Comparison of ENCODE assay signal across 19 cellular contexts in the genomic region with DNA sequence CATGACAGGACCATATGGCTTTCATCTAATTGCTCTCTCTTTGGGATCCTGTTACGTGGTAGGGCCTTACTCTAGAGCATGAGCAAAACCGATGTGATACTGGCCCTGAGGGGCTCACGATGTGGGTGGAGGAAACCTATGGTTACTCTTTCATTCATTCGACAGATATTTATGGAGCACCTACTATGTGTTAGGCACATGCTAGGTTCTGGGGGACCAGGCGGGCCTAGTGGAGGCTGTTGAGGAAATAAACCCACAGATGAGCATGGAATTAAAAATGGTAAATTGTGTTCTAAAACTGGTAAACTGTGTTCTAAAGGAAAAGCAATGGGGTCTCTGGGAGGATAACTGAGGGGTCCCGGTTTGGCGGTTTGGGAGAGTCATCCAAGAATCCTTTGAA. TPM values are rescaled to one million over a fixed set of nuclear protein-coding genes. Genes with fewer than 3 reads are reported as not detected.
A peak's percentile ranks its signal among the peaks of the same experiment; 100 is the strongest.
DNase-seq lines count a peak whose midpoint lies in the region; ATAC-seq, FAIRE-seq and TF ChIP-seq lines count a peak whose summit lies in the region.
"Had no signal": no experiment of that assay in that cellular context is flagged by ENCODE, and none has a peak within 500 bp of the region (broad histone marks: within the 10 kb centered on the region; RNA-seq: fewer than 3 reads in every experiment).

No MANE protein-coding gene starts in this region.

- no peak overlapping the region for H2BK5ac ChIP-seq in H9 (ENCODE audit: insufficient read length, low read length)
- H2BK5ac ChIP-seq in H1 (ENCODE audit: low read depth, low read length) = peak overlapping the region; percentile 82; the same call in 1 of the 2 replicates

- H3K79me1 ChIP-seq in H9 (ENCODE audit: insufficient read depth, low read depth, low read length, poor library complexity, severe bottlenecking) (no peaks in the 10 kb centered on the region), H1 (ENCODE audit: low read depth, low read length) (peaks cover 12% of the 10 kb centered on the region; the same call in 1 of the 2 replicates)

- peaks cover 45% of the 10 kb centered on the region for H3K4me1 Mint-ChIP-seq in activated T-cell treated with anti-CD3 and anti-CD28 coated beads, Interleukin-2, amount 50 U/mL, for 24 hours (ENCODE audit: low read depth)
- H3K4me1 Mint-ChIP-seq in H9 = peaks cover 34 to 38% of the 10 kb centered on the region in 2 experiments

- no peak overlapping the region for H3K14ac ChIP-seq in H9 (ENCODE audit: insufficient read depth, low read length)
- H3K14ac ChIP-seq in H1 (ENCODE audit: insufficient read length) = no peak overlapping the region

- H3K36me3 ChIP-seq in A673 (ENCODE audit: insufficient read depth, low read length, poor library complexity, severe bottlenecking) = peaks cover 56% of the 10 kb centered on the region
- H3K36me3 ChIP-seq in H1 (ENCODE audit: control insufficient read depth in 2 of 4, insufficient read depth in 4 of 4, low read length in 3 of 4) = peaks cover 0 to 18% (median 7%) of the 10 kb centered on the region in 4 experiments; a peak in 3 of 8 replicates

- H3K4me3 ChIP-seq in A673 (ENCODE audit: low read depth, low read length, poor library complexity, severe bottlenecking) (no peak overlapping the region), H1 (ENCODE audit: extremely low read depth in 1 of 4, insufficient read depth in 2 of 4, low read depth in 3 of 4, low read length in 4 of 4) (no peak overlapping the region)
- H3K4me3 ChIP-seq: BLaER1 treated with 17β-estradiol and CSF1 and Interleukin-3, amounts not matched to agents 10 nM and 100 nM had no signal

- H3K18ac ChIP-seq in H9 (ENCODE audit: insufficient read length, low read depth, low read length) (no peak overlapping the region), H1 (ENCODE audit: extremely low read depth, low read length) (no peak overlapping the region)

- peak overlapping the region; percentile 33 for H3K27ac Mint-ChIP-seq in activated T-cell treated with anti-CD3 and anti-CD28 coated beads, Interleukin-2, amount 50 U/mL, for 24 hours
- peak overlapping the region; percentile 55 to 89 (median 86); a peak in 5 of 7 replicates for H3K27ac Mint-ChIP-seq in H9

- FAIRE-seq in H1 (lab: Jason Lieb, UNC) = no peak
- FAIRE-seq: GM12891, H54 had no signal

- H3K79me2 ChIP-seq in H9 (ENCODE audit: insufficient read depth, low read length) (peaks cover 3% of the 10 kb centered on the region; the same call in 1 of the 2 replicates), H1 (ENCODE audit: control insufficient read depth in 1 of 2, insufficient read depth in 2 of 2, low read length in 2 of 2) (peaks cover 0 to 58% of the 10 kb centered on the region in 2 experiments; a peak in 3 of 4 replicates)

- H4K20me1 ChIP-seq in H9 (ENCODE audit: control insufficient read depth, insufficient read depth, insufficient read length) (no peaks in the 10 kb centered on the region), H1 (replicated peaks in 1 of 2; ENCODE audit: control insufficient read depth in 1 of 2, insufficient read depth in 2 of 2, low read length in 2 of 2) (peaks cover 6 to 11% of the 10 kb centered on the region in 2 experiments)

- intact Hi-C loops in A673 (cut with micrococcal nuclease; ENCODE audit: unreplicated experiment) = no loop called here

- H3K56ac ChIP-seq in H9 (ENCODE audit: insufficient read length, low read depth, low read length) (no peak overlapping the region), H1 (replicated peaks; ENCODE audit: insufficient read length, low read depth, low read length) (no peak overlapping the region)

- no peak for TF ChIP-seq RAD21 in H1 (IDR thresholded peaks at IDR 0.05 in 1 of 2, conservative IDR thresholded peaks at IDR 0.05 in 1 of 2; ENCODE audit: low read depth in 2 of 2, low read length in 2 of 2)

- H2AFZ ChIP-seq in H9 (ENCODE audit: low read length) (no peak overlapping the region), H1 (ENCODE audit: low read length) (no peak overlapping the region)

- POLR2A ChIA-PET in A673 (lab: Charles Lee; ENCODE audit: low non-redundant PET) = no interaction called here
- POLR2A ChIA-PET in H1 (lab: Charles Lee; ENCODE audit: partially characterized antibody) = interaction anchor here (0.7 to 2.0 kb wide), 6 partner anchors 8 to 266 kb away, joined by 3 to 5 read pairs (median 3); a partner anchor contains a TSS

- no peak for ATAC-seq in GM21515 (IDR thresholded peaks at IDR 0.05; ENCODE audit: unreplicated experiment)
- ATAC-seq: Panc1 had no signal

- H2BK20ac ChIP-seq in H9 (ENCODE audit: low read depth, low read length, poor library complexity, severe bottlenecking) (no peak overlapping the region), H1 (ENCODE audit: low read length) (0 out of 2 replicates have a peak overlapping the region, but pooled peaks have one; percentile 16)

- no peak overlapping the region for H4K5ac ChIP-seq in H9 (ENCODE audit: insufficient read length, low read depth, low read length)
- H4K5ac ChIP-seq in H1 (ENCODE audit: insufficient read length, low read depth, low read length) = no peak overlapping the region

- H3K4me2 ChIP-seq in H9 (ENCODE audit: insufficient read depth, insufficient read length, low read length) = no peak overlapping the region
- no peak overlapping the region for H3K4me2 ChIP-seq in H1 (ENCODE audit: insufficient read depth in 1 of 2, low read depth in 2 of 2, low read length in 2 of 2)
- H3K4me2 ChIP-seq: SK-N-SH had no signal

- H3K4ac ChIP-seq in H9 (ENCODE audit: low read depth, low read length) (no peak overlapping the region), H1 (replicated peaks; ENCODE audit: insufficient read length, low read depth, low read length) (no peak overlapping the region)

- H2BK12ac ChIP-seq in H9 (ENCODE audit: insufficient read length, low read depth, low read length) (no peak overlapping the region), H1 (ENCODE audit: low read depth, low read length) (peak overlapping the region; percentile 86)

- no CpG with 5 or more reads among the region's 7 CpGs for WGBS in H9 (ENCODE audit: extremely low coverage, insufficient read length, low lambda C conversion rate)
- 95% methylated on average over 7 of the region's 7 CpGs; no CpG with 5 or more reads in 1 of the 2 experiments for WGBS in H1 (ENCODE audit: extremely low coverage in 1 of 2, insufficient coverage in 1 of 2, insufficient read length in 1 of 2, insufficient replicate concordance in 2 of 2, low coverage in 1 of 2, low lambda C conversion rate in 2 of 2, missing lambda C conversion rate in 1 of 2), 2 experiments

- no peak overlapping the region for H4K91ac ChIP-seq in H9 (ENCODE audit: insufficient read length, low read depth, low read length)
- no peak overlapping the region for H4K91ac ChIP-seq in H1 (replicated peaks; ENCODE audit: insufficient read length, low read length)

- H2BK15ac ChIP-seq in H9 (ENCODE audit: low read depth, low read length) = no peak overlapping the region
- no peak overlapping the region for H2BK15ac ChIP-seq in H1 (ENCODE audit: low read length)

- no peak for TF ChIP-seq POLR2A in H1 (IDR thresholded peaks at IDR 0.05; ENCODE audit: control extremely low read depth in 1 of 2, low read depth in 2 of 2, low read length in 2 of 2)

- H2AK5ac ChIP-seq in H9 (ENCODE audit: insufficient read length, low read length) (no peak overlapping the region), H1 (ENCODE audit: low read depth, low read length) (0 out of 2 replicates have a peak overlapping the region, but pooled peaks have one; percentile 67)

- TF ChIP-seq EP300 in H1 (IDR thresholded peaks at IDR 0.05; ENCODE audit: borderline replicate concordance in 1 of 2, low read depth in 2 of 2, low read length in 2 of 2) = no peak

- H4K8ac ChIP-seq in H9 (replicated peaks; ENCODE audit: insufficient read length, low read depth, low read length) (no peak overlapping the region), H1 (ENCODE audit: extremely low read depth, insufficient read depth, low read length) (no peak overlapping the region)

- no peak overlapping the region for H3K4me3 Mint-ChIP-seq in activated T-cell treated with anti-CD3 and anti-CD28 coated beads, Interleukin-2, amount 50 U/mL, for 24 hours
- H3K4me3 Mint-ChIP-seq in H9 = no peak overlapping the region

- H3K23ac ChIP-seq in H9 (ENCODE audit: insufficient read length, low read depth, low read length) (no peak overlapping the region), H1 (ENCODE audit: insufficient read length) (no peak overlapping the region)

- TF ChIP-seq CTCF in A673 (conservative IDR thresholded peaks at IDR 0.05; ENCODE audit: low read depth, low read length) (no peak), H9 (conservative IDR thresholded peaks at IDR 0.05) (no peak), H1 (IDR thresholded peaks at IDR 0.05; ENCODE audit: control extremely low read depth in 1 of 3, insufficient read depth in 1 of 3, low read depth in 1 of 3, low read length in 3 of 3) (no peak)

- H3K27me3 Mint-ChIP-seq in activated T-cell treated with anti-CD3 and anti-CD28 coated beads, Interleukin-2, amount 50 U/mL, for 24 hours = no peaks in the 10 kb centered on the region
- H3K27me3 Mint-ChIP-seq in H9 (ENCODE audit: low read depth) = no peaks in the 10 kb centered on the region

- no peaks in the 10 kb centered on the region for H3K27me3 ChIP-seq in A673 (replicated peaks; ENCODE audit: insufficient read depth, low read depth, low read length, poor library complexity)
- no peaks in the 10 kb centered on the region for H3K27me3 ChIP-seq in H9 (ENCODE audit: insufficient read depth, low read length)
- no peaks in the 10 kb centered on the region for H3K27me3 ChIP-seq in H1 (replicated peaks in 1 of 4; ENCODE audit: control insufficient read depth in 3 of 4, extremely low read depth in 1 of 4, insufficient read depth in 3 of 4, low read length in 3 of 4)
- H3K27me3 ChIP-seq: BLaER1 treated with 17β-estradiol and CSF1 and Interleukin-3, amounts not matched to agents 10 nM and 100 nM had no signal

- H3K9me3 Mint-ChIP-seq in activated T-cell treated with anti-CD3 and anti-CD28 coated beads, Interleukin-2, amount 50 U/mL, for 24 hours = no peaks in the 10 kb centered on the region
- no peaks in the 10 kb centered on the region for H3K9me3 Mint-ChIP-seq in H9

- CTCF ChIA-PET in A673 (lab: Charles Lee) = no interaction called here
- CTCF ChIA-PET in H1 (lab: Charles Lee; ENCODE audit: partially characterized antibody) = interaction anchor here (1.5 to 11.1 kb wide), 6 partner anchors 9 to 25 kb away, joined by 3 to 189 read pairs (median 8); a partner anchor contains a TSS

- H3K36me3 Mint-ChIP-seq in activated T-cell treated with anti-CD3 and anti-CD28 coated beads, Interleukin-2, amount 50 U/mL, for 24 hours (ENCODE audit: low read depth) = peaks cover 70% of the 10 kb centered on the region
- peaks cover 15 to 45% (median 16%) of the 10 kb centered on the region in 3 experiments for H3K36me3 Mint-ChIP-seq in H9 (ENCODE audit: insufficient read depth in 1 of 3, low read depth in 3 of 3)

- no peak overlapping the region for H3K9ac ChIP-seq in H9 (ENCODE audit: extremely low read depth, insufficient read length, low read length)
- H3K9ac ChIP-seq in H1 (replicated peaks in 1 of 4; ENCODE audit: extremely low read depth in 1 of 4, low read depth in 3 of 4, low read length in 3 of 4) = no peak overlapping the region
- H3K9ac ChIP-seq: BLaER1 treated with 17β-estradiol and CSF1 and Interleukin-3, amounts not matched to agents 10 nM and 100 nM; SK-N-SH had no signal

- TSS peak; percentile 9 for BruUV-seq in A673 (replicated peaks; lab: Mats Ljungman, UMichigan)

- DNase-seq in activated T-cell treated with anti-CD3 and anti-CD28 coated beads, Interleukin-2, amount 50 U/mL, for 24 hours = no peak
- DNase-seq in activated T-cell treated with anti-CD3 and anti-CD28 coated beads for 4 hours (no peak), A673 (ENCODE audit: low spot score) (no peak), H9 (no peak), H1 (ENCODE audit: low read depth in 1 of 2, low spot score in 2 of 2) (no peak), anterior cingulate cortex (lab: John Stamatoyannopoulos, UW) (no peak), HCEC 1CT (no peak)
- DNase-seq: DMS 273 treated with DMSO at 0.1 percent for 48 hours, GF-D8, NCI-H1417 treated with DMSO at 0.1 percent for 48 hours, NCI-H2029, NCI-H510A, NCI-H82, SK-N-SH had no signal

- H2BK120ac ChIP-seq in H9 (ENCODE audit: low read depth, low read length, poor library complexity, severe bottlenecking) (no peak overlapping the region), H1 (replicated peaks; ENCODE audit: low read depth, low read length) (no peak overlapping the region)

- H3T11ph ChIP-seq in H9 (ENCODE audit: low read length) = no peak overlapping the region

- H3K23me2 ChIP-seq in H9 (ENCODE audit: insufficient read length, low read depth, low read length, poor library complexity, severe bottlenecking) = no peaks in the 10 kb centered on the region
- no peaks in the 10 kb centered on the region; the same call in 1 of the 2 replicates for H3K23me2 ChIP-seq in H1 (ENCODE audit: low read depth, low read length)

- H3K27ac ChIP-seq in A673 (ENCODE audit: low read depth, low read length, poor library complexity, severe bottlenecking) (no peak overlapping the region), H9 (ENCODE audit: insufficient read length, low read depth, low read length) (no peak overlapping the region), H1 (ENCODE audit: low read depth, low read length) (no peak overlapping the region)
- H3K27ac ChIP-seq: BLaER1 treated with 17β-estradiol and CSF1 and Interleukin-3, amounts not matched to agents 10 nM and 100 nM had no signal

- no peaks in the 10 kb centered on the region for H3K9me3 ChIP-seq in A673 (ENCODE audit: low read depth, low read length, poor library complexity, severe bottlenecking)
- H3K9me3 ChIP-seq in H9 (ENCODE audit: control insufficient read depth, low read depth, low read length) = no peaks in the 10 kb centered on the region
- H3K9me3 ChIP-seq in H1 (ENCODE audit: insufficient read depth in 2 of 2, low read depth in 1 of 2, low read length in 1 of 2) = no peaks in the 10 kb centered on the region
- H3K9me3 ChIP-seq: SK-N-SH had no signal

- H3K4me1 ChIP-seq in A673 (ENCODE audit: insufficient read depth, low read length, poor library complexity, severe bottlenecking) = no peaks in the 10 kb centered on the region
- H3K4me1 ChIP-seq in H9 (ENCODE audit: insufficient read depth, low read length) = no peaks in the 10 kb centered on the region; the same call in none of the 2 replicates
- peaks cover 2 to 18% (median 9%) of the 10 kb centered on the region in 4 experiments for H3K4me1 ChIP-seq in H1 (replicated peaks in 1 of 4; ENCODE audit: control insufficient read depth in 3 of 4, insufficient read depth in 4 of 4, low read length in 3 of 4)

RNA-seq across cellular contexts. Expression of a gene that starts 14.8 kb away (rescaled TPM):
- total RNA-seq in A673 (2021) (109 and 133 TPM in 2 replicates), H9 (2021) (37.9 and 40.3 TPM in 2 replicates)
- 29.8 and 34.1 TPM in 2 replicates for total RNA-seq in H1 (2021; fragmentation: NEBNext Ultra II Directional; extraction: Animal tissue kit (Norgen Biotek cat#: 25700))
- 20.8 and 25.1 TPM in 2 replicates for polyA plus RNA-seq in H1 (2011; rRNA removed)
- polyA plus RNA-seq in H1 (2011; cell fraction: cytosol; rRNA removed) = 18.3 TPM
- 18.8 TPM for polyA plus RNA-seq in H1 (2011; cell fraction: nucleus; rRNA removed)
- polyA plus RNA-seq in H1 (2012, experiment 1 of 2) = 18.4 to 20.9 TPM (median 20.6 TPM) in 4 replicates
- 12.1 TPM for polyA plus RNA-seq in H1 (2012, experiment 2 of 2)
- 20.8 TPM for polyA plus RNA-seq in H1 (2013, experiment 1 of 2)
- 21.5 TPM for polyA plus RNA-seq in H1 (2013, experiment 2 of 2)
- 12.6 and 17.8 TPM in 2 replicates for polyA minus RNA-seq in H1 (2011; rRNA and poly(A)+ RNA removed)
- polyA minus RNA-seq in H1 (2011; cell fraction: cytosol; rRNA and poly(A)+ RNA removed) = 19.1 TPM
- 14.7 TPM for polyA minus RNA-seq in H1 (2011; cell fraction: nucleus; rRNA and poly(A)+ RNA removed)

RNA-seq across cellular contexts. Expression of a gene that starts 51.6 kb away (rescaled TPM):
- 5.7 and 6.6 TPM in 2 replicates for total RNA-seq in A673 (2021)
- 11.4 and 13.1 TPM in 2 replicates for total RNA-seq in H9 (2021)
- total RNA-seq in H1 (2021; fragmentation: NEBNext Ultra II Directional; extraction: Animal tissue kit (Norgen Biotek cat#: 25700)) = 12.3 and 13.7 TPM in 2 replicates
- 5.2 and 9.7 TPM in 2 replicates for polyA plus RNA-seq in H1 (2011; rRNA removed)
- polyA plus RNA-seq in H1 (2011; cell fraction: cytosol; rRNA removed) = 7.1 TPM
- polyA plus RNA-seq in H1 (2011; cell fraction: nucleus; rRNA removed) = 8.6 TPM
- 5.3 to 9.2 TPM (median 8.8 TPM) in 4 replicates for polyA plus RNA-seq in H1 (2012, experiment 1 of 2)
- polyA plus RNA-seq in H1 (2012, experiment 2 of 2) = 12.2 TPM
- 6.6 TPM for polyA plus RNA-seq in H1 (2013, experiment 1 of 2)
- 6.6 TPM for polyA plus RNA-seq in H1 (2013, experiment 2 of 2)
- polyA minus RNA-seq in H1 (2011; rRNA and poly(A)+ RNA removed) = 2.0 and 2.5 TPM in 2 replicates
- polyA minus RNA-seq in H1 (2011; cell fraction: cytosol; rRNA and poly(A)+ RNA removed) = 5.1 TPM
- polyA minus RNA-seq in H1 (2011; cell fraction: nucleus; rRNA and poly(A)+ RNA removed) = 5.7 TPM
